8 cellular contexts compared by ENCODE assay signal in genomic region chr3:152270145-152270870, GRCh38. TPM values are rescaled to one million over a fixed set of nuclear protein-coding genes. Genes with fewer than 3 reads are reported as not detected.
A peak's percentile ranks its signal among the peaks of the same experiment; 100 is the strongest.
DNase-seq lines count a peak whose midpoint lies in the region; ATAC-seq and TF ChIP-seq lines count a peak whose summit lies in the region.

No MANE protein-coding gene starts in this region.

- no peak overlapping the region for H3K27ac Mint-ChIP-seq in endodermal cell
- peak overlapping the region; percentile 84 to 90 for H3K27ac Mint-ChIP-seq in natural killer cell treated with Interleukin-12 subunit alpha and Interleukin-12 subunit beta and Interleukin-15 and Interleukin-18, amount 100 ng/mL, for 72 hours

- H3K9me3 Mint-ChIP-seq in endodermal cell = no peaks in the 10 kb centered on the region
- no peaks in the 10 kb centered on the region for H3K9me3 Mint-ChIP-seq in natural killer cell treated with Interleukin-12 subunit alpha and Interleukin-12 subunit beta and Interleukin-15 and Interleukin-18, amount 100 ng/mL, for 72 hours

- no peaks in the 10 kb centered on the region for H3K36me3 Mint-ChIP-seq in endodermal cell (ENCODE audit: low read depth)
- peaks cover 25% of the 10 kb centered on the region for H3K36me3 Mint-ChIP-seq in natural killer cell treated with Interleukin-12 subunit alpha and Interleukin-12 subunit beta and Interleukin-15 and Interleukin-18, amount 100 ng/mL, for 72 hours

- H3K27me3 Mint-ChIP-seq in endodermal cell (ENCODE audit: insufficient read depth) = peaks cover 93% of the 10 kb centered on the region
- H3K27me3 Mint-ChIP-seq in natural killer cell treated with Interleukin-12 subunit alpha and Interleukin-12 subunit beta and Interleukin-15 and Interleukin-18, amount 100 ng/mL, for 72 hours = no peaks in the 10 kb centered on the region

- H3K36me3 ChIP-seq in RWPE2 (ENCODE audit: low read depth) (peaks cover 10% of the 10 kb centered on the region), endodermal cell (ENCODE audit: control insufficient read depth, insufficient read depth, low read length) (no peaks in the 10 kb centered on the region)

- POLR2A ChIA-PET in GM10248 (lab: Yijun Ruan, JAX) = interaction anchor here (0.6 kb wide), 1 partner anchor 9 kb away, joined by 3 read pairs; no protein-coding TSS in a partner anchor

- peak; percentile 9; the same call in 2 of the 3 replicates for ATAC-seq in RWPE2 (ENCODE audit: low read depth)
- no peak for ATAC-seq in natural killer cell treated with Interleukin-12 subunit alpha and Interleukin-12 subunit beta and Interleukin-15 and Interleukin-18, amount 100 ng/mL, for 72 hours
- ATAC-seq in GM18868 (IDR thresholded peaks at IDR 0.05; ENCODE audit: unreplicated experiment) = no peak

- H3K9me3 ChIP-seq in RWPE2 (ENCODE audit: severe bottlenecking) = no peaks in the 10 kb centered on the region
- no peaks in the 10 kb centered on the region for H3K9me3 ChIP-seq in endodermal cell (ENCODE audit: control insufficient read depth, low read length)

- peak; percentile 76 for DNase-seq in activated CD8-positive, alpha-beta memory T cell treated with anti-CD3 and anti-CD28 coated beads for 24 hours
- DNase-seq in activated CD8-positive, alpha-beta memory T cell treated with anti-CD3 and anti-CD28 coated beads, Interleukin-2, amount 50 U/mL, for 4 hours = no peak
- DNase-seq in RWPE2 (ENCODE audit: low spot score) (no peak), endodermal cell (peak; percentile 58), GM10248 (ENCODE audit: extremely low spot score) (no peak), activated gamma-delta T cell treated with Interleukin-2 at 50 U/mL for 16 hours (no peak)
- DNase-seq in natural killer cell treated with Interleukin-12 subunit alpha and Interleukin-12 subunit beta and Interleukin-15 and Interleukin-18, amount 100 ng/mL, for 72 hours (ENCODE audit: low spot score) = no peak

- no peak overlapping the region for H3K9ac ChIP-seq in endodermal cell (ENCODE audit: extremely low read depth, low read length, poor library complexity, severe bottlenecking)

- no peaks in the 10 kb centered on the region for H3K27me3 ChIP-seq in RWPE2 (ENCODE audit: insufficient read depth, poor library complexity, severe bottlenecking)
- H3K27me3 ChIP-seq in endodermal cell (ENCODE audit: control insufficient read depth, insufficient read depth, low read length, poor library complexity, severe bottlenecking) = peaks cover 99% of the 10 kb centered on the region

- H3K27ac ChIP-seq in RWPE2 (ENCODE audit: poor library complexity, severe bottlenecking) = peak overlapping the region; percentile 92
- H3K27ac ChIP-seq in endodermal cell (ENCODE audit: low read depth, low read length) = no peak overlapping the region

- CTCF ChIA-PET in GM10248 (lab: Yijun Ruan, JAX) = interaction anchor here (1.4 to 3.0 kb wide), 2 partner anchors 9 to 173 kb away, joined by 3 to 7 read pairs; no protein-coding TSS in a partner anchor

- peaks cover 50% of the 10 kb centered on the region for H3K4me1 ChIP-seq in RWPE2 (ENCODE audit: insufficient read depth, poor library complexity, severe bottlenecking)
- peaks cover 4% of the 10 kb centered on the region for H3K4me1 ChIP-seq in endodermal cell (ENCODE audit: control insufficient read depth, insufficient read depth, low read length)

- peak overlapping the region; percentile 65 for H3K4me3 Mint-ChIP-seq in endodermal cell
- H3K4me3 Mint-ChIP-seq in natural killer cell treated with Interleukin-12 subunit alpha and Interleukin-12 subunit beta and Interleukin-15 and Interleukin-18, amount 100 ng/mL, for 72 hours = peak overlapping the region; percentile 95

- H3K4me3 ChIP-seq in RWPE2 (ENCODE audit: severe bottlenecking) (peak overlapping the region; percentile 84), endodermal cell (ENCODE audit: low read length) (peak overlapping the region; percentile 79)

- H3K4me1 Mint-ChIP-seq in endodermal cell = peaks cover 3% of the 10 kb centered on the region
- H3K4me1 Mint-ChIP-seq in natural killer cell treated with Interleukin-12 subunit alpha and Interleukin-12 subunit beta and Interleukin-15 and Interleukin-18, amount 100 ng/mL, for 72 hours (ENCODE audit: low read depth in 2 of 2) = peaks cover 45 to 71% of the 10 kb centered on the region in 2 donors

- WGBS in endodermal cell (ENCODE audit: insufficient coverage in 1 of 2, insufficient read length in 1 of 2), 2 experiments = 25 to 27% methylated on average over 5 to 9 of the region's 9 CpGs

- TF ChIP-seq CTCF in RWPE2 (IDR thresholded peaks at IDR 0.05; ENCODE audit: poor library complexity, severe bottlenecking) (no peak), endodermal cell (conservative IDR thresholded peaks at IDR 0.05) (no peak), GM10248 (IDR thresholded peaks at IDR 0.05; ENCODE audit: control extremely low read depth, extremely low read depth, low read depth, missing control alignments) (no peak)

RNA-seq across cellular contexts. Expression of gene MBNL1, which starts 1.6 kb away (rescaled TPM):
- total RNA-seq in endodermal cell = 1 to 10 TPM; 1.3 to 4.9 TPM
- polyA plus RNA-seq in endodermal cell (2013, experiment 1 of 2) = 15.2 TPM
- 13.7 TPM for polyA plus RNA-seq in endodermal cell (2013, experiment 2 of 2)
- 100 to 1,000 TPM; 353 to 509 TPM for total RNA-seq in natural killer cell treated with Interleukin-12 subunit alpha and Interleukin-12 subunit beta and Interleukin-15 and Interleukin-18, amount 100 ng/mL, for 72 hours

Comparison
In these comparisons a context has a peak if more than half of its experiments do, and no peak if none do; other contexts are left out.
1. DNase-seq: peak in activated CD8-positive, alpha-beta memory T cell treated with anti-CD3 and anti-CD28 coated beads for 24 hours (single experiment) and endodermal cell (single experiment); none in activated CD8-positive, alpha-beta memory T cell treated with anti-CD3 and anti-CD28 coated beads, Interleukin-2, amount 50 U/mL, for 4 hours (single experiment), RWPE2 (single experiment), natural killer cell treated with Interleukin-12 subunit alpha and Interleukin-12 subunit beta and Interleukin-15 and Interleukin-18, amount 100 ng/mL, for 72 hours (single experiment), GM10248 (single experiment) and activated gamma-delta T cell treated with Interleukin-2 at 50 U/mL for 16 hours (single experiment).
2. RNA of gene MBNL1, which starts 1.6 kb away (total RNA-seq): 353 to 509 TPM in natural killer cell treated with Interleukin-12 subunit alpha and Interleukin-12 subunit beta and Interleukin-15 and Interleukin-18, amount 100 ng/mL, for 72 hours; 1.3 to 4.9 TPM in endodermal cell; every median in the first group is over 10 times any median in the second.